Comparison of ENCODE assay signal across 8 cellular contexts in the genomic region with DNA sequence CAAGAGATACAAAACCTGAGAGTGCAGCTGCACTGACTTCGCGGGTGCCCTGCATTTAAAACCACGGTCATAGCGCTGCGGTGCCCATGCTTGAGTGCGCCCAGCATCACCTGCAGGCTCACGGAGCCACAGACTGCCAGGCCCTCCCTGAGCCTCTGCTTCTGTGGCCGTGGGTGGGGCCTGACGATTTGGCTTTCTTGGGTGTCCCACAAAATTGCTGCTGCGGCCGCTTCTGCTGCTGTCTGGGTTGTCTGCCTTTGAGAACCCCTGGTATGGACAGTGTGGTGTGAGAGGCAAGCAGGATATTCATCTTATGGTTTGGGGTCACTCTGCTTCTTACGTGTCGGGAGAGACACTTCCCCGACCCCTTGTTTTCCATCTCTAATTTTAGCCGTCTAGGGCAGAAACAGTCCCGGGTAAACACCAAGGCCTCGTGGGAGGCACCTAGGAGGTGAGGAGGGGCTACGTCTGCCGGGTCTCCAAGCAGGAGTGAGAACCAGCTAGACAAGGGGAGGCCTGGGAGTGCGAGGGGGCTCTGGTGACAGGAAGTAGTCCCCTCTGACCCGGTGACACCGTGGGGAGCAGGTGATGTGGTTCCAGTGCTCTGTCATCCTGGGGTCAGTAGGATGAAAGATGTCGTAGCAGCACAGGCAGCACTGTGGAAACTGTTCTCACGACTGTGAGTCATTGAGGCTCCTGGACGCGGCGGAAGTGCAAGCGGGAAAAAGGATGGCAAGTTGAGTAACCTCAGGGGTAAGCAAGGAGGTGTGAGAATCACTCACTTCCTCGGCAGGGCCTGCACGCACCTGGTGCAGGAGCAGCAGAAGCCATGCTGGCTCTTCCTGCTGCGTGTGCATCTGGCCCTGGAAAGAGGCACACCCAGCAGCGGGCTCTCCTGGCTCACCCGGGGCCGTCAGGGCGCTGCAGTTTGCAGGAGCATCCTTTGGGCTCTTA.
DNase-seq lines count a peak whose midpoint lies in the region; ATAC-seq and TF ChIP-seq lines count a peak whose summit lies in the region.

No MANE protein-coding gene starts in this region.

- no peaks in the 10 kb centered on the region for H3K9me2 ChIP-seq in PC-9 (ENCODE audit: insufficient read depth)

- H3K79me2 ChIP-seq in PC-9 (ENCODE audit: low read depth) = peaks cover 41% of the 10 kb centered on the region

- H3K27me3 ChIP-seq in PC-9 (ENCODE audit: insufficient read depth, low read depth) (no peaks in the 10 kb centered on the region), kidney epithelial cell (ENCODE audit: control insufficient read depth, insufficient read depth, low read length) (no peaks in the 10 kb centered on the region), ascending aorta (no peaks in the 10 kb centered on the region)

- no TSS peak for BruUV-seq in PC-9 (replicated peaks; lab: Mats Ljungman, UMichigan)

- H3K9me3 Mint-ChIP-seq in stimulated activated effector memory CD8-positive, alpha-beta T cell treated with anti-CD3 and anti-CD28 coated beads, Interleukin-12 subunit alpha, Interleukin-12 subunit beta, amount 100 ng/mL, for 72 hours = no peaks in the 10 kb centered on the region

- peak overlapping the region; percentile 76 for H3K4me3 Mint-ChIP-seq in stimulated activated effector memory CD8-positive, alpha-beta T cell treated with anti-CD3 and anti-CD28 coated beads, Interleukin-12 subunit alpha, Interleukin-12 subunit beta, amount 100 ng/mL, for 72 hours

- intact Hi-C loops in PC-9 (cut with micrococcal nuclease; ENCODE audit: unreplicated experiment) (no loop called here), ascending aorta (cut with DNase I) (no loop called here)

- TF ChIP-seq CTCF in PC-9 (conservative IDR thresholded peaks at IDR 0.05) = no peak
- no peak for TF ChIP-seq CTCF in kidney epithelial cell (IDR thresholded peaks at IDR 0.05; ENCODE audit: insufficient read depth, low read length, poor library complexity, severe bottlenecking)
- TF ChIP-seq CTCF in ascending aorta (IDR thresholded peaks at IDR 0.05) = no peak

- POLR2A ChIA-PET in PC-9 (lab: Charles Lee; ENCODE audit: unreplicated experiment) = no interaction called here

- CTCF ChIA-PET in PC-9 (lab: Charles Lee) = no interaction called here

- H3K36me3 ChIP-seq in PC-9 (ENCODE audit: low read depth) = no peaks in the 10 kb centered on the region
- H3K36me3 ChIP-seq in kidney epithelial cell (ENCODE audit: control insufficient read depth, insufficient read depth, low read length) = no peaks in the 10 kb centered on the region
- no peaks in the 10 kb centered on the region for H3K36me3 ChIP-seq in ascending aorta

- H3K36me3 Mint-ChIP-seq in stimulated activated effector memory CD8-positive, alpha-beta T cell treated with anti-CD3 and anti-CD28 coated beads, Interleukin-12 subunit alpha, Interleukin-12 subunit beta, amount 100 ng/mL, for 72 hours = peaks cover 5% of the 10 kb centered on the region

- H3K4me3 ChIP-seq in PC-9 = no peak overlapping the region
- no peak overlapping the region for H3K4me3 ChIP-seq in kidney epithelial cell (ENCODE audit: low read depth, low read length)
- no peak overlapping the region for H3K4me3 ChIP-seq in ascending aorta

- H3K27ac Mint-ChIP-seq in stimulated activated effector memory CD8-positive, alpha-beta T cell treated with anti-CD3 and anti-CD28 coated beads, Interleukin-12 subunit alpha, Interleukin-12 subunit beta, amount 100 ng/mL, for 72 hours = peak overlapping the region; percentile 96

- H3K4me1 ChIP-seq in PC-9 (replicated peaks; ENCODE audit: insufficient read depth) = peaks cover 25% of the 10 kb centered on the region
- H3K4me1 ChIP-seq in ascending aorta = no peaks in the 10 kb centered on the region

- DNase-seq in PC-9 (peak; percentile 31 to 91), kidney epithelial cell (ENCODE audit: low read depth) (peak; percentile 49), SW 1271 (lab: John Stamatoyannopoulos, UW) (no peak), HUDEP-2 (lab: John Stamatoyannopoulos, UW; ENCODE audit: unreplicated experiment in 76 of 76) (no peak), ascending aorta (ENCODE audit: low spot score in 2 of 2) (no peak)
- peak; percentile 72 for DNase-seq in activated T-cell treated with anti-CD3 and anti-CD28 coated beads, Interleukin-2, amount 50 U/mL, for 48 hours
- DNase-seq in stimulated activated effector memory CD8-positive, alpha-beta T cell treated with anti-CD3 and anti-CD28 coated beads, Interleukin-12 subunit alpha, Interleukin-12 subunit beta, amount 100 ng/mL, for 72 hours (ENCODE audit: low spot score in 2 of 2) = peak; percentile 40 to 87

- H3K4me2 ChIP-seq in PC-9 = peak overlapping the region; percentile 56

- H3K4me1 Mint-ChIP-seq in stimulated activated effector memory CD8-positive, alpha-beta T cell treated with anti-CD3 and anti-CD28 coated beads, Interleukin-12 subunit alpha, Interleukin-12 subunit beta, amount 100 ng/mL, for 72 hours = peaks cover 56% of the 10 kb centered on the region

- H3K9me3 ChIP-seq in PC-9 (ENCODE audit: insufficient read depth, low read depth) (no peaks in the 10 kb centered on the region), ascending aorta (no peaks in the 10 kb centered on the region)

- peaks cover 18% of the 10 kb centered on the region; the same call in 1 of the 2 replicates for H3F3A ChIP-seq in PC-9 (ENCODE audit: insufficient read depth, low read depth)

- no peak overlapping the region for H2AFZ ChIP-seq in PC-9

- H4K20me1 ChIP-seq in PC-9 (ENCODE audit: insufficient read depth) = no peaks in the 10 kb centered on the region

- peak; percentile 94 for ATAC-seq in stimulated activated effector memory CD8-positive, alpha-beta T cell treated with anti-CD3 and anti-CD28 coated beads, Interleukin-12 subunit alpha, Interleukin-12 subunit beta, amount 100 ng/mL, for 72 hours
- no peak for ATAC-seq in HG02571 (IDR thresholded peaks at IDR 0.05; ENCODE audit: unreplicated experiment)

- H3K27ac ChIP-seq in PC-9 = peak overlapping the region; percentile 81
- no peak overlapping the region for H3K27ac ChIP-seq in ascending aorta

Comparison
In these comparisons a context has a peak if more than half of its experiments do, and no peak if none do; other contexts are left out.
1. DNase-seq: peak in PC-9 (2 of 2), activated T-cell treated with anti-CD3 and anti-CD28 coated beads, Interleukin-2, amount 50 U/mL, for 48 hours (2 of 2), kidney epithelial cell (single experiment) and stimulated activated effector memory CD8-positive, alpha-beta T cell treated with anti-CD3 and anti-CD28 coated beads, Interleukin-12 subunit alpha, Interleukin-12 subunit beta, amount 100 ng/mL, for 72 hours (2 of 2); none in SW 1271 (0 of 2), HUDEP-2 (0 of 76) and ascending aorta (0 of 2).